ENCODE assay signal across 8 cellular contexts in the genomic region with DNA sequence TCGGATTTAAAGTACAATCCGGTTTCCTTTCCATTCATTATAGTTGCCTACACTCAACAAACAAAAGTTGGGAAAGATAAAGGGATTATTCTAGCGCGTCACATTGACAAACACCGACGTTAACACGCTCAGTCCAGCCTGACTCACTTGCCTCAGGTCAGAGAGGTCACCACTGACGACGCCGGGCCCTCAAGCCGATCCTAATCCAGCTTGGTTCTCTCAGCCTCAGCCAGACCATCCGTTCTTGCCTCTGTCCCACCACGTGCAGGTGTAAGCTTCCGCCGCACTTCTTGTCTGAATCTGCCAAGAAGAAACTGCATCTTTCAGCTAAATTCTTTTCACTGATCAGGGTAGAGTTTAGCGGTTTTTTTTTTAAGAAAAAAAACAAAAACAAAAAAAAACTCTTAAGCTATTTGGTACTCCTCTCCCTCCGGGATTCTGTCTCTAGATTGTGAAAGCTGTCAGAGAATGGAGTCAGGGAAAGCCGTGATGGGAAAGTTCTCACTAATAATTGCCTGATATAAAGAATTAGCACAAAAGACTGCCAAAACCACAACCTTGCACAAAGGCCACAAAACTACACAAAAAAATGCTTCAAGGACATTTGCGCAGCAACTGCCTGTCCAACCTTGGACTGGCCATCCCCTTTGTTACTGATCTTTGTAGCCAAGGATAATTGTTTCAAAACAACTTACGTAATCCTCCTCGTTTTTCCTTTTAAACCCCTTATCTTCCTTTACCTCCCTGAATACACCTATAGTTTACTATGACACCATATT. TPM values are rescaled to one million over a fixed set of nuclear protein-coding genes. Genes with fewer than 3 reads are reported as not detected.
DNase-seq lines count a peak whose midpoint lies in the region; ATAC-seq and TF ChIP-seq lines count a peak whose summit lies in the region.

No MANE protein-coding gene starts in this region.

- H3K36me3 Mint-ChIP-seq in naive thymus-derived CD8-positive, alpha-beta T cell, result peaks cover 0 to under 1% (median 0%) of the 10 kb centered on the region in 3 donors

- WGBS in HUES64, result 23% methylated on average over 18 of the region's 21 CpGs
- WGBS in upper lobe of left lung, 2 donors, result 33 to 37% methylated on average over 21 of the region's 21 CpGs

- no peaks in the 10 kb centered on the region for H3K27me3 ChIP-seq in BLaER1 treated with 17β-estradiol and CSF1 and Interleukin-3, amounts not matched to agents 10 nM and 100 nM
- H3K27me3 ChIP-seq in HUES64 (ENCODE audit: insufficient read depth, low read length) (no peaks in the 10 kb centered on the region; the same call in 1 of the 2 replicates), upper lobe of left lung (no peaks in the 10 kb centered on the region)

- no peaks in the 10 kb centered on the region for H3K9me3 ChIP-seq in BLaER1 treated with 17β-estradiol and CSF1 and Interleukin-3, amounts not matched to agents 10 nM and 100 nM (replicated peaks in 1 of 11)
- H3K9me3 ChIP-seq in HUES64 (ENCODE audit: insufficient read depth, low read depth, low read length) (no peaks in the 10 kb centered on the region), upper lobe of left lung (no peaks in the 10 kb centered on the region)

- POLR2A ChIA-PET in naive thymus-derived CD8-positive, alpha-beta T cell (lab: Charles Lee), result interaction anchor here (1.2 to 8.9 kb wide), 5 partner anchors 15 to 827 kb away, joined by 3 to 129 read pairs (median 34); a partner anchor contains a TSS

- peak overlapping the region; percentile 29 to 96 (median 92) for H3K27ac Mint-ChIP-seq in naive thymus-derived CD8-positive, alpha-beta T cell

- DNase-seq in activated CD4-positive, alpha-beta T cell treated with anti-CD3 and anti-CD28 coated beads, Interleukin-2, amount 50 U/mL, for 48 hours, result peak; percentile 35 to 43
- peak; percentile 93 for DNase-seq in fibroblast of mammary gland (ENCODE audit: low read depth)
- DNase-seq in naive thymus-derived CD8-positive, alpha-beta T cell, result peak in 6 of 10 donors; percentile 2 to 64 (median 20)
- peak in 1 of 2 donors; percentile 72 for DNase-seq in upper lobe of left lung
- no peak for DNase-seq in GM03348 (ENCODE audit: low spot score)

- no peak for ATAC-seq in naive thymus-derived CD8-positive, alpha-beta T cell
- ATAC-seq in upper lobe of left lung (ENCODE audit: low FRiP score in 2 of 2) (peak; percentile 71 to 74), GM18520 (IDR thresholded peaks at IDR 0.05; ENCODE audit: unreplicated experiment) (no peak)

- peak overlapping the region; percentile 73 to 93 (median 89); a peak in 21 of 22 replicates for H3K9ac ChIP-seq in BLaER1 treated with 17β-estradiol and CSF1 and Interleukin-3, amounts not matched to agents 10 nM and 100 nM
- peak overlapping the region; percentile 98 for H3K9ac ChIP-seq in HUES64 (ENCODE audit: low read depth, low read length)

- TF ChIP-seq POLR2A in upper lobe of left lung (IDR thresholded peaks at IDR 0.05), result peak in 1 of 4 donors; percentile 5

- peaks cover 5 to 38% (median 25%) of the 10 kb centered on the region in 4 donors for H3K4me1 Mint-ChIP-seq in naive thymus-derived CD8-positive, alpha-beta T cell

- peaks cover 0 to 4% (median 0%) of the 10 kb centered on the region in 11 experiments; a peak in 2 of 22 replicates for H3K36me3 ChIP-seq in BLaER1 treated with 17β-estradiol and CSF1 and Interleukin-3, amounts not matched to agents 10 nM and 100 nM
- peaks cover 4% of the 10 kb centered on the region; the same call in 1 of the 2 replicates for H3K36me3 ChIP-seq in HUES64 (ENCODE audit: insufficient read depth, low read length)
- H3K36me3 ChIP-seq in upper lobe of left lung, result no peaks in the 10 kb centered on the region

- peaks cover 4 to 32% (median 22%) of the 10 kb centered on the region in 11 experiments; a peak in 17 of 22 replicates for H4K20me1 ChIP-seq in BLaER1 treated with 17β-estradiol and CSF1 and Interleukin-3, amounts not matched to agents 10 nM and 100 nM

- H3K4me2 ChIP-seq in BLaER1 treated with 17β-estradiol and CSF1 and Interleukin-3, amounts not matched to agents 10 nM and 100 nM, result peak overlapping the region; percentile 79 to 96 (median 88)

- no peaks in the 10 kb centered on the region for H3K9me3 Mint-ChIP-seq in naive thymus-derived CD8-positive, alpha-beta T cell

- H3K4me3 ChIP-seq in BLaER1 treated with 17β-estradiol and CSF1 and Interleukin-3, amounts not matched to agents 10 nM and 100 nM, result peak overlapping the region; percentile 65 to 93 (median 76)
- H3K4me3 ChIP-seq in HUES64 (ENCODE audit: low read length), result peak overlapping the region; percentile 91
- peak overlapping the region; percentile 48 for H3K4me3 ChIP-seq in fibroblast of mammary gland (ENCODE audit: control insufficient read depth, low read depth, low read length)
- H3K4me3 ChIP-seq in upper lobe of left lung, result peak overlapping the region in 3 of 4 donors; percentile 84 to 93 (median 86)

- TF ChIP-seq CTCF in fibroblast of mammary gland (conservative IDR thresholded peaks at IDR 0.05; ENCODE audit: control insufficient read depth, insufficient read depth, low read depth, low read length) (no peak), upper lobe of left lung (IDR thresholded peaks at IDR 0.05) (no peak)

- peaks cover 24 to 43% (median 32%) of the 10 kb centered on the region in 10 experiments for H3K4me1 ChIP-seq in BLaER1 treated with 17β-estradiol and CSF1 and Interleukin-3, amounts not matched to agents 10 nM and 100 nM
- H3K4me1 ChIP-seq in HUES64 (ENCODE audit: insufficient read depth, low read length) (peaks cover 29% of the 10 kb centered on the region), upper lobe of left lung (peaks cover 11 to 35% (median 18%) of the 10 kb centered on the region in 4 donors)

- H3K27me3 Mint-ChIP-seq in naive thymus-derived CD8-positive, alpha-beta T cell, result no peaks in the 10 kb centered on the region

- H3K27ac ChIP-seq in BLaER1 treated with 17β-estradiol and CSF1 and Interleukin-3, amounts not matched to agents 10 nM and 100 nM, result peak overlapping the region in 9 of 11 experiments; percentile 55 to 96 (median 91); a peak in 18 of 22 replicates
- peak overlapping the region; percentile 98 for H3K27ac ChIP-seq in HUES64 (ENCODE audit: low read depth, low read length)
- H3K27ac ChIP-seq in upper lobe of left lung, result peak overlapping the region; percentile 85 to 97 (median 92)

- peak overlapping the region; percentile 64 to 92 (median 90) for H3K4me3 Mint-ChIP-seq in naive thymus-derived CD8-positive, alpha-beta T cell

- peak in 1 of 4 donors; percentile 15 for TF ChIP-seq EP300 in upper lobe of left lung (IDR thresholded peaks at IDR 0.05)

RNA-seq across cellular contexts. Expression of a gene that starts 1.2 kb away (rescaled TPM):
- polyA plus RNA-seq in HUES64 (2013, experiment 1 of 2), result 42.2 TPM
- 40.5 TPM for polyA plus RNA-seq in HUES64 (2013, experiment 2 of 2)
- 100 to 1,000 TPM; 124 to 126 TPM for total RNA-seq in naive thymus-derived CD8-positive, alpha-beta T cell
- 10 to 100 TPM; 13.1 to 23.2 (median 13.7) TPM for polyA plus RNA-seq in naive thymus-derived CD8-positive, alpha-beta T cell
- 10 to 100 TPM; 30.0 to 79.2 (median 42.4) TPM for total RNA-seq in upper lobe of left lung

RNA-seq across cellular contexts. Expression of a gene that starts 23.5 kb away (rescaled TPM):
- polyA plus RNA-seq in HUES64 (2013, experiment 1 of 2), result 26.8 TPM
- 33.5 TPM for polyA plus RNA-seq in HUES64 (2013, experiment 2 of 2)
- 10 to 100 TPM; 30.7 to 30.8 TPM for total RNA-seq in naive thymus-derived CD8-positive, alpha-beta T cell
- polyA plus RNA-seq in naive thymus-derived CD8-positive, alpha-beta T cell, result 10 to 100 TPM in 1 of 3 donors, 1 to 10 TPM in 2; 7.9 to 10.1 (median 8.1) TPM
- total RNA-seq in upper lobe of left lung, result 10 to 100 TPM; 16.8 to 33.5 (median 26.9) TPM

RNA-seq across cellular contexts. Expression of a gene that starts 23.6 kb away (rescaled TPM):
- polyA plus RNA-seq in HUES64 (2013, experiment 1 of 2), result 28.4 TPM
- 32.4 TPM for polyA plus RNA-seq in HUES64 (2013, experiment 2 of 2)
- total RNA-seq in naive thymus-derived CD8-positive, alpha-beta T cell, result 10 to 100 TPM; 74.1 to 80.9 TPM
- 1 to 10 TPM; 3.7 to 7.3 (median 6.4) TPM for polyA plus RNA-seq in naive thymus-derived CD8-positive, alpha-beta T cell
- 10 to 100 TPM; 20.1 to 80.7 (median 40.3) TPM for total RNA-seq in upper lobe of left lung

RNA-seq across cellular contexts. Expression of a gene that starts 25.9 kb away (rescaled TPM):
- polyA plus RNA-seq in HUES64 (2013, experiment 1 of 2), result 1.1 TPM
- 1.1 TPM for polyA plus RNA-seq in HUES64 (2013, experiment 2 of 2)
- 1 to 10 TPM; 7.2 to 7.4 TPM for total RNA-seq in naive thymus-derived CD8-positive, alpha-beta T cell
- polyA plus RNA-seq in naive thymus-derived CD8-positive, alpha-beta T cell, result under 1 TPM; 0.35 to 0.67 (median 0.63) TPM
- total RNA-seq in upper lobe of left lung, result 1 to 10 TPM in 5 of 6 donors, under 1 TPM in 1; 0.89 to 6.3 (median 1.2) TPM

RNA-seq across cellular contexts. Expression of a gene that starts 26.0 kb away (rescaled TPM):
- polyA plus RNA-seq in HUES64 (2013, experiment 1 of 2), result 9.6 TPM
- polyA plus RNA-seq in HUES64 (2013, experiment 2 of 2), result 12.5 TPM
- total RNA-seq in naive thymus-derived CD8-positive, alpha-beta T cell, result 10 to 100 TPM; 38.7 to 41.5 TPM
- polyA plus RNA-seq in naive thymus-derived CD8-positive, alpha-beta T cell, result 10 to 100 TPM in 1 of 3 donors, 1 to 10 TPM in 2; 9.2 to 12.4 (median 9.2) TPM
- 10 to 100 TPM; 12.6 to 51.3 (median 18.5) TPM for total RNA-seq in upper lobe of left lung

Comparison
In these comparisons a context has a peak if more than half of its experiments do, and no peak if none do; other contexts are left out.
1. ATAC-seq: peak in upper lobe of left lung (2 of 2); none in naive thymus-derived CD8-positive, alpha-beta T cell (0 of 2) and GM18520 (single experiment).
2. Peak in every context shown above with its lines, with median percentiles within 50 percentile points of each other: H3K27ac ChIP-seq and H3K4me3 ChIP-seq.